9 cellular contexts compared by ENCODE assay signal in genomic region chr11:122696662-122697061, GRCh38. TPM values are rescaled to one million over a fixed set of nuclear protein-coding genes. Genes with fewer than 3 reads are reported as not detected.
A peak's percentile ranks its signal among the peaks of the same experiment; 100 is the strongest.
DNase-seq lines count a peak whose midpoint lies in the region; ATAC-seq and TF ChIP-seq lines count a peak whose summit lies in the region.
"Had no signal": no experiment of that assay in that cellular context is flagged by ENCODE, and none has a peak within 500 bp of the region (broad histone marks: within the 10 kb centered on the region; RNA-seq: fewer than 3 reads in every experiment).

No MANE protein-coding gene starts in this region.

- H3K18ac ChIP-seq in H9 (ENCODE audit: insufficient read length, low read depth, low read length), result no peak overlapping the region

- H4K5ac ChIP-seq in H9 (ENCODE audit: insufficient read length, low read depth, low read length), result no peak overlapping the region

- no peak overlapping the region for H2AFZ ChIP-seq in H9 (ENCODE audit: low read length)

- WGBS in H9 (ENCODE audit: extremely low coverage, insufficient read length, low lambda C conversion rate), result no CpG with 5 or more reads among the region's 11 CpGs

- peak; percentile 54 for TF ChIP-seq POLR2A in NB4 (IDR thresholded peaks at IDR 0.05; ENCODE audit: extremely low read depth, insufficient read length)

- H3K14ac ChIP-seq in H9 (ENCODE audit: insufficient read depth, low read length), result no peak overlapping the region

- no peak overlapping the region for H2BK12ac ChIP-seq in H9 (ENCODE audit: insufficient read length, low read depth, low read length)

- H3K9me3 ChIP-seq in right atrium auricular region, result no peaks in the 10 kb centered on the region
- H3K9me3 ChIP-seq in H9 (ENCODE audit: control insufficient read depth, low read depth, low read length), result no peaks in the 10 kb centered on the region
- H3K9me3 ChIP-seq: ascending aorta had no signal

- H3K4me1 ChIP-seq in right atrium auricular region (peaks cover 0 to 3% of the 10 kb centered on the region in 2 donors), H9 (ENCODE audit: insufficient read depth, low read length) (peaks cover 4% of the 10 kb centered on the region; the same call in 1 of the 2 replicates)
- H3K4me1 ChIP-seq: ascending aorta had no signal

- TF ChIP-seq CTCF in NB4 (IDR thresholded peaks at IDR 0.05; ENCODE audit: low read depth, low read length) (no peak), right atrium auricular region (IDR thresholded peaks at IDR 0.05) (no peak), H9 (conservative IDR thresholded peaks at IDR 0.05) (no peak)

- H4K8ac ChIP-seq in H9 (replicated peaks; ENCODE audit: insufficient read length, low read depth, low read length), result no peak overlapping the region

- no peaks in the 10 kb centered on the region for H3K79me2 ChIP-seq in H9 (ENCODE audit: insufficient read depth, low read length)

- no peaks in the 10 kb centered on the region for H3K27me3 ChIP-seq in right atrium auricular region
- no peaks in the 10 kb centered on the region for H3K27me3 ChIP-seq in H9 (ENCODE audit: insufficient read depth, low read length)
- H3K27me3 ChIP-seq: ascending aorta had no signal

- no peak overlapping the region for H3K4me3 Mint-ChIP-seq in H9

- no peaks in the 10 kb centered on the region for H4K20me1 ChIP-seq in H9 (ENCODE audit: control insufficient read depth, insufficient read depth, insufficient read length)

- no peak overlapping the region for H2BK120ac ChIP-seq in H9 (ENCODE audit: low read depth, low read length, poor library complexity, severe bottlenecking)

- H2BK5ac ChIP-seq in H9 (ENCODE audit: insufficient read length, low read length), result no peak overlapping the region

- no peak overlapping the region for H3K27ac Mint-ChIP-seq in H9

- H3K56ac ChIP-seq in H9 (ENCODE audit: insufficient read length, low read depth, low read length), result no peak overlapping the region

- no peaks in the 10 kb centered on the region; the same call in 1 of the 2 replicates for H3K27me3 Mint-ChIP-seq in H9 (ENCODE audit: low read depth)

- no peak overlapping the region for H4K91ac ChIP-seq in H9 (ENCODE audit: insufficient read length, low read depth, low read length)

- no peak overlapping the region for H3K27ac ChIP-seq in right atrium auricular region
- no peak overlapping the region for H3K27ac ChIP-seq in H9 (ENCODE audit: insufficient read length, low read depth, low read length)
- H3K27ac ChIP-seq: ascending aorta had no signal

- no peak overlapping the region for H3K9ac ChIP-seq in H9 (ENCODE audit: extremely low read depth, insufficient read length, low read length)

- H2BK15ac ChIP-seq in H9 (ENCODE audit: low read depth, low read length), result no peak overlapping the region

- peaks cover 0 to 1% (median 0%) of the 10 kb centered on the region in 3 experiments; a peak in 1 of 7 replicates for H3K36me3 Mint-ChIP-seq in H9 (ENCODE audit: insufficient read depth in 1 of 3, low read depth in 3 of 3)

- H3K4me3 ChIP-seq in NB4 (ENCODE audit: low read depth, low read length), result peak overlapping the region; percentile 23
- H3K4me3 ChIP-seq in right atrium auricular region, result no peak overlapping the region
- H3K4me3 ChIP-seq: ascending aorta had no signal

- H3K36me3 ChIP-seq in right atrium auricular region, result no peaks in the 10 kb centered on the region
- H3K36me3 ChIP-seq: ascending aorta had no signal

- no peak overlapping the region for H3K4ac ChIP-seq in H9 (ENCODE audit: low read depth, low read length)

- H3K4me1 Mint-ChIP-seq in H9, result peaks cover 12 to 13% of the 10 kb centered on the region in 2 experiments

- ATAC-seq in GM19043 (IDR thresholded peaks at IDR 0.05; ENCODE audit: low read depth, unreplicated experiment), result peak; percentile 40
- no peak for ATAC-seq in GM19324 (IDR thresholded peaks at IDR 0.05; ENCODE audit: low FRiP score, unreplicated experiment)

- no peak overlapping the region for H3K23ac ChIP-seq in H9 (ENCODE audit: insufficient read length, low read depth, low read length)

- H3K4me2 ChIP-seq in H9 (ENCODE audit: insufficient read depth, insufficient read length, low read length), result no peak overlapping the region

- H2AK5ac ChIP-seq in H9 (ENCODE audit: insufficient read length, low read length), result no peak overlapping the region

- peak; percentile 97 for DNase-seq in NB4 (ENCODE audit: low read depth)
- DNase-seq in activated T-helper 9 cell treated with anti-CD3 and anti-CD28 coated beads, Interleukin-2, amount 50 U/mL, for 16 hours (ENCODE audit: low read depth), result peak; percentile 48
- DNase-seq in stimulated activated CD4-positive, alpha-beta T cell treated with anti-CD3 and anti-CD28 coated beads, TNF-alpha, amount 100 ng/mL, for 1 hour (ENCODE audit: low read depth in 3 of 3, low spot score in 1 of 3), result peak; percentile 27 to 41 (median 37)
- DNase-seq in right atrium auricular region (ENCODE audit: low spot score), result no peak
- DNase-seq in medulla oblongata (ENCODE audit: extremely low spot score), result no peak
- DNase-seq in H9, result no peak

- H3T11ph ChIP-seq in H9 (ENCODE audit: low read length), result no peak overlapping the region

- no peaks in the 10 kb centered on the region; a peak in 1 of 5 replicates for H3K9me3 Mint-ChIP-seq in H9

- no peak overlapping the region for H2BK20ac ChIP-seq in H9 (ENCODE audit: low read depth, low read length, poor library complexity, severe bottlenecking)

- no peaks in the 10 kb centered on the region for H3K79me1 ChIP-seq in H9 (ENCODE audit: insufficient read depth, low read depth, low read length, poor library complexity, severe bottlenecking)

- no peaks in the 10 kb centered on the region for H3K23me2 ChIP-seq in H9 (ENCODE audit: insufficient read length, low read depth, low read length, poor library complexity, severe bottlenecking)

RNA-seq across cellular contexts. Expression of gene UBASH3B, which starts 41.1 kb away (rescaled TPM):
- total RNA-seq in right atrium auricular region (1 to 10 TPM; 1.7 to 1.8 TPM), H9 (2021) (7.1 and 8.0 TPM in 2 replicates)

Comparison
In these comparisons a context has a peak if more than half of its experiments do, and no peak if none do; other contexts are left out.
1. DNase-seq: peak in NB4 (single experiment), activated T-helper 9 cell treated with anti-CD3 and anti-CD28 coated beads, Interleukin-2, amount 50 U/mL, for 16 hours (single experiment) and stimulated activated CD4-positive, alpha-beta T cell treated with anti-CD3 and anti-CD28 coated beads, TNF-alpha, amount 100 ng/mL, for 1 hour (3 of 3); none in right atrium auricular region (single experiment), medulla oblongata (single experiment) and H9 (single experiment).